1 cellular context compared by ENCODE assay signal in the genomic region with DNA sequence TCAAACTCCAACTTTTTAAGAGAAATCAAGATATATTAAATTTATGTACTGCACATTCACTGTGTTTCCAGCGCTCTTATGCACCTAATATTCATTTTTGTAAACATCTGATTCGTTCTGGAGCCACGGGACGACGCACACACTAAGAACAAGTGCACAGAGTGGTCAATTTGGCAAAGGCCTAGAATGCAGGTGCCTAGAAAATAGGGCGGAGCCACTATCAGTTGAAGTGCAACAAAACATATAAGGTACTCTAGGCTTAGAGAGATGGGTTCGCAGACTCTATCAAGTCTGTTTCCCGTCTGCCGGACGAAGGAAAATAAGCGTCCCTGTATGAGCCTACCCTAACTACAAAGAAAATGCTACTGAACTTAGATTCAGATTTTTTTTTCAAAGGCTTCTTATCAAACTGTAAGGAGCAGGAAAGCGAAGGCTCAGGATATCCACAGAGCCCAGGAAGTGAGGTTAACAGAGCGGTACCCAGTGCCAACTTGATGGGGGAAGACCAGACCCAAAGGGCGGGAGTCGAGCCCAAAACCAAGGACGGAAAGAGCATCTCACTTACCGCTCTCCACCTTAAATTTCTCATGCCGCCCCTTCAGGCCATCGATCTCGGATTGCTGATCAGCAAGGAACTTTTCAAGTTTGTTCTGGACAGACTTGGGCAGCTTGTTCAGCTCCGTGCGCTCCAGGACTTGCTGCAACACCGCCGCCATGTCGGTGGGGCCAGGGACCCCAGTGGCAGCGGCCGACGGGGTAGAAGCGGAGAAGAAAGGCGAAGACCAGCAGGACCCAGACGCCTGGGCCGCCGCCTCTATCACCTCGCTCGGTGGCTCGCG.
TF ChIP-seq lines count a peak whose summit lies in the region.

No MANE protein-coding gene starts in this region.

TF ChIP-seq in HepG2, 621 proteins besides CTCF, POLR2A, EP300 and RAD21 (continues in another document):
- TF ChIP-seq AFF4 (CRISPR knock-in tag; IDR thresholded peaks at IDR 0.05): no peak
- peak; percentile 38; the same call in 1 of the 2 replicates for TF ChIP-seq NFYB (CRISPR knock-in tag; IDR thresholded peaks at IDR 0.05)
- TF ChIP-seq RARA (CRISPR knock-in tag; IDR thresholded peaks at IDR 0.05): 0 out of 2 replicates have a peak, but pooled peaks have one; percentile 13
- TF ChIP-seq, protein P1, sequence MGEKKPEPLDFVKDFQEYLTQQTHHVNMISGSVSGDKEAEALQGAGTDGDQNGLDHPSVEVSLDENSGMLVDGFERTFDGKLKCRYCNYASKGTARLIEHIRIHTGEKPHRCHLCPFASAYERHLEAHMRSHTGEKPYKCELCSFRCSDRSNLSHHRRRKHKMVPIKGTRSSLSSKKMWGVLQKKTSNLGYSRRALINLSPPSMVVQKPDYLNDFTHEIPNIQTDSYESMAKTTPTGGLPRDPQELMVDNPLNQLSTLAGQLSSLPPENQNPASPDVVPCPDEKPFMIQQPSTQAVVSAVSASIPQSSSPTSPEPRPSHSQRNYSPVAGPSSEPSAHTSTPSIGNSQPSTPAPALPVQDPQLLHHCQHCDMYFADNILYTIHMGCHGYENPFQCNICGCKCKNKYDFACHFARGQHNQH (CRISPR knock-in tag; IDR thresholded peaks at IDR 0.05): 0 out of 2 replicates have a peak, but pooled peaks have one; percentile 10
- peak; percentile 9; the same call in 1 of the 2 replicates for TF ChIP-seq SP2 (CRISPR knock-in tag; IDR thresholded peaks at IDR 0.05)
- TF ChIP-seq, protein P2, sequence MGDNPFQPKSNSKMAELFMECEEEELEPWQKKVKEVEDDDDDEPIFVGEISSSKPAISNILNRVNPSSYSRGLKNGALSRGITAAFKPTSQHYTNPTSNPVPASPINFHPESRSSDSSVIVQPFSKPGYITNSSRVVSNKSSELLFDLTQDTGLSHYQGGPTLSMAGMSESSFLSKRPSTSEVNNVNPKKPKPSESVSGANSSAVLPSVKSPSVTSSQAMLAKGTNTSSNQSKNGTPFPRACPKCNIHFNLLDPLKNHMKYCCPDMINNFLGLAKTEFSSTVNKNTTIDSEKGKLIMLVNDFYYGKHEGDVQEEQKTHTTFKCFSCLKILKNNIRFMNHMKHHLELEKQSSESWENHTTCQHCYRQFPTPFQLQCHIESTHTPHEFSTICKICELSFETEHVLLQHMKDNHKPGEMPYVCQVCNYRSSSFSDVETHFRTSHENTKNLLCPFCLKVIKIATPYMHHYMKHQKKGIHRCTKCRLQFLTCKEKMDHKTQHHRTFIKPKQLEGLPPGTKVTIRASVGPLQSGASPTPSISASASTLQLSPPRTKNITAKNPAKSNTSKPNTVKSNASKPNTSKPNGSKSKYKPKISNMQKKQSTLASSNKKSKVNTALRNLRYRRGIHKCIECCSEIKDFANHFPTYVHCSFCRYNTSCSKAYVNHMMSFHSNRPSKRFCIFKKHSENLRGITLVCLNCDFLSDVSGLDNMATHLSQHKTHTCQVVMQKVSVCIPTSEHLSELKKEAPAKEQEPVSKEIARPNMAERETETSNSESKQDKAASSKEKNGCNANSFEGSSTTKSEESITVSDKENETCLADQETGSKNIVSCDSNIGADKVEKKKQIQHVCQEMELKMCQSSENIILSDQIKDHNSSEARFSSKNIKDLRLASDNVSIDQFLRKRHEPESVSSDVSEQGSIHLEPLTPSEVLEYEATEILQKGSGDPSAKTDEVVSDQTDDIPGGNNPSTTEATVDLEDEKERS (CRISPR knock-in tag; IDR thresholded peaks at IDR 0.05): 0 out of 2 replicates have a peak, but pooled peaks have one; percentile 6
- peak; percentile 74 for TF ChIP-seq YY1 (IDR thresholded peaks at IDR 0.05; ENCODE audit: insufficient read depth, insufficient replicate concordance, low read depth, low read length)
- no peak for TF ChIP-seq ZFYVE20 (CRISPR knock-in tag; IDR thresholded peaks at IDR 0.05; ENCODE audit: borderline replicate concordance, low read depth)
- TF ChIP-seq U2AF1 (optimal IDR thresholded peaks at IDR 0.05; ENCODE audit: low read depth, low read length): peak; percentile 42
- 0 out of 2 replicates have a peak, but pooled peaks have one; percentile 18 for TF ChIP-seq KDM6A (CRISPR knock-in tag; IDR thresholded peaks at IDR 0.05; ENCODE audit: low read depth)
- no peak for TF ChIP-seq ZSCAN30 (CRISPR knock-in tag; IDR thresholded peaks at IDR 0.05)
- TF ChIP-seq KMT2B (CRISPR knock-in tag; IDR thresholded peaks at IDR 0.05): no peak
- TF ChIP-seq RFX5 (IDR thresholded peaks at IDR 0.05; ENCODE audit: low read depth, low read length): no peak
- peak; percentile 48 for TF ChIP-seq ZFY (CRISPR knock-in tag; IDR thresholded peaks at IDR 0.05)
- TF ChIP-seq KLF16 (CRISPR knock-in tag; IDR thresholded peaks at IDR 0.05): peak in 1 of 2 experiments; percentile 16; a peak in 1 of 4 replicates
- 0 out of 2 replicates have a peak, but pooled peaks have one; percentile 21 for TF ChIP-seq ZNF674 (CRISPR knock-in tag; IDR thresholded peaks at IDR 0.05; ENCODE audit: low read depth)
- peak; percentile 99 for TF ChIP-seq HMGXB3 (CRISPR knock-in tag; IDR thresholded peaks at IDR 0.05; ENCODE audit: borderline replicate concordance)
- TF ChIP-seq ZNF124 (CRISPR knock-in tag; IDR thresholded peaks at IDR 0.05): no peak
- peak; percentile 34; the same call in 1 of the 2 replicates for TF ChIP-seq NFYC (CRISPR knock-in tag; IDR thresholded peaks at IDR 0.05)
- TF ChIP-seq BCL6 (CRISPR knock-in tag; IDR thresholded peaks at IDR 0.05): 0 out of 2 replicates have a peak, but pooled peaks have one; percentile 3
- TF ChIP-seq, protein P3, sequence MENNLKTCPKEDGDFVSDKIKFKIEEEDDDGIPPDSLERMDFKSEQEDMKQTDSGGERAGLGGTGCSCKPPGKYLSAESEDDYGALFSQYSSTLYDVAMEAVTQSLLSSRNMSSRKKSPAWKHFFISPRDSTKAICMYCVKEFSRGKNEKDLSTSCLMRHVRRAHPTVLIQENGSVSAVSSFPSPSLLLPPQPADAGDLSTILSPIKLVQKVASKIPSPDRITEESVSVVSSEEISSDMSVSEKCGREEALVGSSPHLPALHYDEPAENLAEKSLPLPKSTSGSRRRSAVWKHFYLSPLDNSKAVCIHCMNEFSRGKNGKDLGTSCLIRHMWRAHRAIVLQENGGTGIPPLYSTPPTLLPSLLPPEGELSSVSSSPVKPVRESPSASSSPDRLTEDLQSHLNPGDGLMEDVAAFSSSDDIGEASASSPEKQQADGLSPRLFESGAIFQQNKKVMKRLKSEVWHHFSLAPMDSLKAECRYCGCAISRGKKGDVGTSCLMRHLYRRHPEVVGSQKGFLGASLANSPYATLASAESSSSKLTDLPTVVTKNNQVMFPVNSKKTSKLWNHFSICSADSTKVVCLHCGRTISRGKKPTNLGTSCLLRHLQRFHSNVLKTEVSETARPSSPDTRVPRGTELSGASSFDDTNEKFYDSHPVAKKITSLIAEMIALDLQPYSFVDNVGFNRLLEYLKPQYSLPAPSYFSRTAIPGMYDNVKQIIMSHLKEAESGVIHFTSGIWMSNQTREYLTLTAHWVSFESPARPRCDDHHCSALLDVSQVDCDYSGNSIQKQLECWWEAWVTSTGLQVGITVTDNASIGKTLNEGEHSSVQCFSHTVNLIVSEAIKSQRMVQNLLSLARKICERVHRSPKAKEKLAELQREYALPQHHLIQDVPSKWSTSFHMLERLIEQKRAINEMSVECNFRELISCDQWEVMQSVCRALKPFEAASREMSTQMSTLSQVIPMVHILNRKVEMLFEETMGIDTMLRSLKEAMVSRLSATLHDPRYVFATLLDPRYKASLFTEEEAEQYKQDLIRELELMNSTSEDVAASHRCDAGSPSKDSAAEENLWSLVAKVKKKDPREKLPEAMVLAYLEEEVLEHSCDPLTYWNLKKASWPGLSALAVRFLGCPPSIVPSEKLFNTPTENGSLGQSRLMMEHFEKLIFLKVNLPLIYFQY (CRISPR knock-in tag; IDR thresholded peaks at IDR 0.05; ENCODE audit: borderline replicate concordance): peak; percentile 8; the same call in 1 of the 2 replicates
- peak; percentile 20; the same call in 1 of the 2 replicates for TF ChIP-seq KMT2A (CRISPR knock-in tag; IDR thresholded peaks at IDR 0.05)
- TF ChIP-seq NCOA2 (CRISPR knock-in tag; IDR thresholded peaks at IDR 0.05): 0 out of 2 replicates have a peak, but pooled peaks have one; percentile 19
- TF ChIP-seq ZNF768 (CRISPR knock-in tag; IDR thresholded peaks at IDR 0.05): 0 out of 2 replicates have a peak, but pooled peaks have one; percentile 8
- TF ChIP-seq ZNF704 (CRISPR knock-in tag; IDR thresholded peaks at IDR 0.05; ENCODE audit: borderline replicate concordance): 0 out of 2 replicates have a peak, but pooled peaks have one; percentile 27
- no peak for TF ChIP-seq ZNF614 (CRISPR knock-in tag; IDR thresholded peaks at IDR 0.05; ENCODE audit: borderline replicate concordance)
- TF ChIP-seq TEAD3 (CRISPR knock-in tag; optimal IDR thresholded peaks at IDR 0.05; ENCODE audit: borderline replicate concordance): peak; percentile 9
- no peak for TF ChIP-seq CC2D1A (CRISPR knock-in tag; IDR thresholded peaks at IDR 0.05)
- TF ChIP-seq, protein P4, sequence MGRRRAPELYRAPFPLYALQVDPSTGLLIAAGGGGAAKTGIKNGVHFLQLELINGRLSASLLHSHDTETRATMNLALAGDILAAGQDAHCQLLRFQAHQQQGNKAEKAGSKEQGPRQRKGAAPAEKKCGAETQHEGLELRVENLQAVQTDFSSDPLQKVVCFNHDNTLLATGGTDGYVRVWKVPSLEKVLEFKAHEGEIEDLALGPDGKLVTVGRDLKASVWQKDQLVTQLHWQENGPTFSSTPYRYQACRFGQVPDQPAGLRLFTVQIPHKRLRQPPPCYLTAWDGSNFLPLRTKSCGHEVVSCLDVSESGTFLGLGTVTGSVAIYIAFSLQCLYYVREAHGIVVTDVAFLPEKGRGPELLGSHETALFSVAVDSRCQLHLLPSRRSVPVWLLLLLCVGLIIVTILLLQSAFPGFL (CRISPR knock-in tag; IDR thresholded peaks at IDR 0.05): 0 out of 2 replicates have a peak, but pooled peaks have one; percentile 18
- 0 out of 2 replicates have a peak, but pooled peaks have one; percentile 26 for TF ChIP-seq ZNF83 (CRISPR knock-in tag; IDR thresholded peaks at IDR 0.05; ENCODE audit: borderline replicate concordance)
- TF ChIP-seq TSC22D2 (CRISPR knock-in tag; IDR thresholded peaks at IDR 0.05; ENCODE audit: borderline replicate concordance): 0 out of 2 replicates have a peak, but pooled peaks have one; percentile 22
- TF ChIP-seq ATF3 (CRISPR knock-in tag; IDR thresholded peaks at IDR 0.05): 0 out of 2 replicates have a peak, but pooled peaks have one; percentile 8
- TF ChIP-seq ZNF207 (IDR thresholded peaks at IDR 0.05; ENCODE audit: borderline replicate concordance): no peak
